In genomic region chr6:133894369-133894768, GRCh38 we compare ENCODE assay signal across 25 cellular contexts. TPM values are rescaled to one million over a fixed set of nuclear protein-coding genes. Genes with fewer than 3 reads are reported as not detected.
DNase-seq lines count a peak whose midpoint lies in the region; ATAC-seq and TF ChIP-seq lines count a peak whose summit lies in the region.
"Had no signal": no experiment of that assay in that cellular context is flagged by ENCODE, and none has a peak within 500 bp of the region (broad histone marks: within the 10 kb centered on the region; RNA-seq: fewer than 3 reads in every experiment).

No MANE protein-coding gene starts in this region.

- no peak overlapping the region for H3K9ac ChIP-seq in neuronal stem cell (ENCODE audit: low read depth, low read length, poor library complexity)

- WGBS in neuronal stem cell (ENCODE audit: extremely low coverage in 2 of 2, insufficient read length in 2 of 2, insufficient replicate concordance in 1 of 2), 2 donors: no CpG with 5 or more reads among the region's 2 CpGs

- H2AK5ac ChIP-seq in neuronal stem cell (ENCODE audit: low read depth, low read length): no peak overlapping the region

- no peaks in the 10 kb centered on the region for H3K79me1 ChIP-seq in neuronal stem cell (ENCODE audit: low read depth, low read length)

- H3K27me3 Mint-ChIP-seq in activated T-cell treated with anti-CD3 and anti-CD28 coated beads, Interleukin-2, amount 50 U/mL, for 72 hours (ENCODE audit: low read depth): peaks cover 94% of the 10 kb centered on the region
- H3K27me3 Mint-ChIP-seq in glutamatergic neuron (ENCODE audit: unreplicated experiment): peaks cover 36% of the 10 kb centered on the region
- peaks cover 81% of the 10 kb centered on the region for H3K27me3 Mint-ChIP-seq in stimulated activated memory B cell treated with anti-CD40 and anti-IgM and Interleukin-4, amounts not matched to agents 10 μg/mL and 1 μg/mL and 100 μg/mL, for 72 hours

- no peak overlapping the region for H2BK5ac ChIP-seq in neuronal stem cell (ENCODE audit: low read length)

- no peak overlapping the region for H3K4me3 ChIP-seq in neuronal stem cell (ENCODE audit: low read length in 2 of 2)
- peak overlapping the region; percentile 56 for H3K4me3 ChIP-seq in upper lobe of right lung
- H3K4me3 ChIP-seq: thoracic aorta had no signal

- H4K91ac ChIP-seq in neuronal stem cell (ENCODE audit: low read depth, low read length, poor library complexity): no peak overlapping the region

- peak overlapping the region; percentile 26 for H3K27ac Mint-ChIP-seq in activated T-cell treated with anti-CD3 and anti-CD28 coated beads, Interleukin-2, amount 50 U/mL, for 72 hours
- H3K27ac Mint-ChIP-seq in glutamatergic neuron (ENCODE audit: unreplicated experiment): no peak overlapping the region
- H3K27ac Mint-ChIP-seq in stimulated activated memory B cell treated with anti-CD40 and anti-IgM and Interleukin-4, amounts not matched to agents 10 μg/mL and 1 μg/mL and 100 μg/mL, for 72 hours: no peak overlapping the region
- H3K27ac Mint-ChIP-seq: activated CD4-positive, alpha-beta T cell treated with anti-CD3 and anti-CD28 coated beads for 36 hours; activated naive CD4-positive, alpha-beta T cell treated with anti-CD3 and anti-CD28 coated beads for 36 hours; CD8-positive, alpha-beta T cell; stimulated activated naive B cell treated with anti-CD40 and anti-IgM and Interleukin-4, amounts not matched to agents 10 μg/mL and 1 μg/mL and 100 μg/mL, for 72 hours had no signal

- H3K23ac ChIP-seq in neuronal stem cell (ENCODE audit: low read depth, low read length, poor library complexity): no peak overlapping the region

- H3K27ac ChIP-seq in neuronal stem cell (replicated peaks; ENCODE audit: low read length) (no peak overlapping the region), upper lobe of right lung (peak overlapping the region; percentile 85)
- H3K27ac ChIP-seq: 22Rv1, brain microvascular endothelial cell, thoracic aorta had no signal

- H3K4me2 ChIP-seq in neuronal stem cell (ENCODE audit: insufficient read depth, low read length, poor library complexity, severe bottlenecking): no peak overlapping the region

- H3K27me3 ChIP-seq in neuronal stem cell (ENCODE audit: control insufficient read depth in 3 of 3, insufficient read depth in 3 of 3, low read depth in 1 of 3, low read length in 3 of 3): peaks cover 32 to 94% (median 70%) of the 10 kb centered on the region in 3 experiments
- peaks cover 87% of the 10 kb centered on the region for H3K27me3 ChIP-seq in upper lobe of right lung

- H4K8ac ChIP-seq in neuronal stem cell (ENCODE audit: low read depth, low read length): no peak overlapping the region

- no peak for ATAC-seq in activated T-cell treated with anti-CD3 and anti-CD28 coated beads, Interleukin-2, amount 50 U/mL, for 72 hours (replicated peaks in 1 of 2)
- ATAC-seq in upper lobe of right lung (no peak), HG03095 (IDR thresholded peaks at IDR 0.05; ENCODE audit: unreplicated experiment) (no peak)
- ATAC-seq in stimulated activated memory B cell treated with anti-CD40 and anti-IgM and Interleukin-4, amounts not matched to agents 10 μg/mL and 1 μg/mL and 100 μg/mL, for 72 hours: no peak
- ATAC-seq: activated CD4-positive, alpha-beta T cell treated with anti-CD3 and anti-CD28 coated beads for 36 hours; CD8-positive, alpha-beta T cell; stimulated activated naive B cell treated with anti-CD40 and anti-IgM and Interleukin-4, amounts not matched to agents 10 μg/mL and 1 μg/mL and 100 μg/mL, for 72 hours had no signal

- no peaks in the 10 kb centered on the region for H3K9me3 Mint-ChIP-seq in activated T-cell treated with anti-CD3 and anti-CD28 coated beads, Interleukin-2, amount 50 U/mL, for 72 hours
- H3K9me3 Mint-ChIP-seq in glutamatergic neuron (ENCODE audit: unreplicated experiment): peaks cover 14% of the 10 kb centered on the region
- peaks cover 2% of the 10 kb centered on the region for H3K9me3 Mint-ChIP-seq in stimulated activated memory B cell treated with anti-CD40 and anti-IgM and Interleukin-4, amounts not matched to agents 10 μg/mL and 1 μg/mL and 100 μg/mL, for 72 hours
- H3K9me3 Mint-ChIP-seq: activated naive CD4-positive, alpha-beta T cell treated with anti-CD3 and anti-CD28 coated beads for 36 hours; CD8-positive, alpha-beta T cell; neural crest cell had no signal

- intact Hi-C loops in upper lobe of right lung (cut with DNase I): no loop called here

- H3K4me1 ChIP-seq in neuronal stem cell (ENCODE audit: control insufficient read depth in 2 of 2, insufficient read depth in 1 of 2, low read depth in 1 of 2, low read length in 2 of 2) (peaks cover 7% of the 10 kb centered on the region in 2 donors), upper lobe of right lung (peaks cover 6% of the 10 kb centered on the region)

- H3K4ac ChIP-seq in neuronal stem cell (ENCODE audit: low read length): no peak overlapping the region

- H2BK12ac ChIP-seq in neuronal stem cell (ENCODE audit: low read length): no peak overlapping the region

- peaks cover 27% of the 10 kb centered on the region for H3K4me1 Mint-ChIP-seq in activated T-cell treated with anti-CD3 and anti-CD28 coated beads, Interleukin-2, amount 50 U/mL, for 72 hours (ENCODE audit: low read depth)
- H3K4me1 Mint-ChIP-seq in glutamatergic neuron (ENCODE audit: low read depth, unreplicated experiment): peaks cover 16% of the 10 kb centered on the region
- H3K4me1 Mint-ChIP-seq in stimulated activated memory B cell treated with anti-CD40 and anti-IgM and Interleukin-4, amounts not matched to agents 10 μg/mL and 1 μg/mL and 100 μg/mL, for 72 hours: peaks cover 28% of the 10 kb centered on the region

- DNase-seq in activated T-cell treated with anti-CD3 and anti-CD28 coated beads, Interleukin-2, amount 50 U/mL, for 72 hours: no peak
- no peak for DNase-seq in activated T-cell treated with anti-CD3 and anti-CD28 coated beads, Interleukin-2, amount 50 U/mL, for 1 hour
- no peak for DNase-seq in glutamatergic neuron
- no peak for DNase-seq in neuronal stem cell (ENCODE audit: low spot score)
- DNase-seq in upper lobe of right lung: no peak
- no peak for DNase-seq in germinal center (ENCODE audit: low spot score)
- DNase-seq: activated CD4-positive, alpha-beta T cell treated with anti-CD3 and anti-CD28 coated beads for 36 hours; activated naive CD4-positive, alpha-beta T cell treated with anti-CD3 and anti-CD28 coated beads for 36 hours; activated T-cell treated with anti-CD3 and anti-CD28 coated beads, Interleukin-2, amount 50 U/mL, for 48 hours; brain microvascular endothelial cell; CD8-positive, alpha-beta T cell; NCI-H1105 treated with DMSO at 0.1 percent for 48 hours; NCI-H2029 treated with DMSO at 0.1 percent for 48 hours; NCI-H226; stimulated activated CD4-positive, alpha-beta T cell treated with anti-CD3 and anti-CD28 coated beads, Interleukin-2, amount 100 ng/mL, for 48 hours; stimulated activated naive B cell treated with anti-CD40 and anti-IgM and Interleukin-4, amounts not matched to agents 10 μg/mL and 1 μg/mL and 100 μg/mL, for 72 hours; T-helper 2 cell had no signal

- H3K18ac ChIP-seq in neuronal stem cell (ENCODE audit: low read length): peak overlapping the region; percentile 53

- H3K36me3 Mint-ChIP-seq in activated T-cell treated with anti-CD3 and anti-CD28 coated beads, Interleukin-2, amount 50 U/mL, for 72 hours (ENCODE audit: insufficient read depth in 2 of 2): peaks cover 0 to 2% of the 10 kb centered on the region in 2 donors
- H3K36me3 Mint-ChIP-seq in glutamatergic neuron (ENCODE audit: unreplicated experiment): no peaks in the 10 kb centered on the region
- H3K36me3 Mint-ChIP-seq in stimulated activated memory B cell treated with anti-CD40 and anti-IgM and Interleukin-4, amounts not matched to agents 10 μg/mL and 1 μg/mL and 100 μg/mL, for 72 hours: no peaks in the 10 kb centered on the region
- H3K36me3 Mint-ChIP-seq: CD8-positive, alpha-beta T cell; IgD-negative memory B cell; stimulated activated naive B cell treated with anti-CD40 and anti-IgM and Interleukin-4, amounts not matched to agents 10 μg/mL and 1 μg/mL and 100 μg/mL, for 72 hours had no signal

- peak overlapping the region; percentile 28 for H2BK15ac ChIP-seq in neuronal stem cell (ENCODE audit: low read length)

- H2AFZ ChIP-seq in neuronal stem cell (ENCODE audit: low read length): no peak overlapping the region

- H3K9me3 ChIP-seq in neuronal stem cell (replicated peaks in 1 of 2; ENCODE audit: control insufficient read depth in 2 of 2, insufficient read depth in 1 of 2, low read depth in 1 of 2, low read length in 2 of 2): no peaks in the 10 kb centered on the region
- no peaks in the 10 kb centered on the region for H3K9me3 ChIP-seq in upper lobe of right lung
- H3K9me3 ChIP-seq: thoracic aorta had no signal

- H2BK120ac ChIP-seq in neuronal stem cell (ENCODE audit: low read depth, low read length): no peak overlapping the region

- H3K4me3 Mint-ChIP-seq in activated T-cell treated with anti-CD3 and anti-CD28 coated beads, Interleukin-2, amount 50 U/mL, for 72 hours: no peak overlapping the region
- peak overlapping the region; percentile 18 for H3K4me3 Mint-ChIP-seq in glutamatergic neuron (ENCODE audit: unreplicated experiment)
- H3K4me3 Mint-ChIP-seq in stimulated activated memory B cell treated with anti-CD40 and anti-IgM and Interleukin-4, amounts not matched to agents 10 μg/mL and 1 μg/mL and 100 μg/mL, for 72 hours: no peak overlapping the region
- H3K4me3 Mint-ChIP-seq: activated CD4-positive, alpha-beta T cell treated with anti-CD3 and anti-CD28 coated beads for 36 hours; activated naive CD4-positive, alpha-beta T cell treated with anti-CD3 and anti-CD28 coated beads for 36 hours; CD8-positive, alpha-beta T cell; neural crest cell; stimulated activated naive B cell treated with anti-CD40 and anti-IgM and Interleukin-4, amounts not matched to agents 10 μg/mL and 1 μg/mL and 100 μg/mL, for 72 hours had no signal

- H3K36me3 ChIP-seq in neuronal stem cell (replicated peaks in 1 of 2; ENCODE audit: control insufficient read depth in 2 of 2, insufficient read depth in 2 of 2, low read length in 2 of 2) (no peaks in the 10 kb centered on the region), upper lobe of right lung (no peaks in the 10 kb centered on the region)
- H3K36me3 ChIP-seq: brain microvascular endothelial cell, thoracic aorta had no signal

- no peak overlapping the region for H3K14ac ChIP-seq in neuronal stem cell (ENCODE audit: low read length)

- TF ChIP-seq CTCF in glutamatergic neuron (IDR thresholded peaks at IDR 0.05; ENCODE audit: partially characterized antibody, unreplicated experiment) (no peak), upper lobe of right lung (IDR thresholded peaks at IDR 0.05) (no peak)

RNA-seq across cellular contexts. Expression of gene TCF21, which starts 5.5 kb away (rescaled TPM):
- total RNA-seq in activated T-cell treated with anti-CD3 and anti-CD28 coated beads, Interleukin-2, amount 50 U/mL, for 72 hours: not detected
- total RNA-seq in glutamatergic neuron (ENCODE audit: unreplicated experiment): not detected
- polyA plus RNA-seq in neuronal stem cell (2013, experiment 1 of 2): 0.14 TPM
- 0.22 TPM for polyA plus RNA-seq in neuronal stem cell (2013, experiment 2 of 2)
- 56.2 TPM for total RNA-seq in upper lobe of right lung
- total RNA-seq: activated CD4-positive, alpha-beta T cell treated with anti-CD3 and anti-CD28 coated beads for 36 hours; activated naive CD4-positive, alpha-beta T cell treated with anti-CD3 and anti-CD28 coated beads for 36 hours; CD8-positive, alpha-beta T cell; neural crest cell; pulmonary artery endothelial cell; RPMI7951 had no signal
- polyA plus RNA-seq: IgD-negative memory B cell had no signal

RNA-seq across cellular contexts. Expression of gene TBPL1, which starts 58.7 kb away (rescaled TPM):
- total RNA-seq in activated T-cell treated with anti-CD3 and anti-CD28 coated beads, Interleukin-2, amount 50 U/mL, for 72 hours: 10 to 100 TPM; 32.9 to 34.7 TPM
- total RNA-seq in glutamatergic neuron (ENCODE audit: unreplicated experiment) (156 TPM), upper lobe of right lung (18.7 TPM)
- 99.0 TPM for polyA plus RNA-seq in neuronal stem cell (2013, experiment 1 of 2)
- polyA plus RNA-seq in neuronal stem cell (2013, experiment 2 of 2): 103 TPM

Comparison
In these comparisons a context has a peak if more than half of its experiments do, and no peak if none do; other contexts are left out.
1. RNA of gene TCF21, which starts 5.5 kb away (total RNA-seq): 56.2 TPM in upper lobe of right lung (single experiment); not detected in activated T-cell treated with anti-CD3 and anti-CD28 coated beads, Interleukin-2, amount 50 U/mL, for 72 hours and not detected in glutamatergic neuron (single experiment); every median in the first group is over 10 times any median in the second.